In genomic region chr2:234459401-234460009, GRCh38 we compare ENCODE assay signal across 14 cellular contexts. TPM values are rescaled to one million over a fixed set of nuclear protein-coding genes. Genes with fewer than 3 reads are reported as not detected.
DNase-seq lines count a peak whose midpoint lies in the region; ATAC-seq and TF ChIP-seq lines count a peak whose summit lies in the region.
"Had no signal": no experiment of that assay in that cellular context is flagged by ENCODE, and none has a peak within 500 bp of the region (broad histone marks: within the 10 kb centered on the region; RNA-seq: fewer than 3 reads in every experiment).

No MANE protein-coding gene starts in this region.

- no peak for ATAC-seq in stimulated activated effector memory CD8-positive, alpha-beta T cell treated with anti-CD3 and anti-CD28 coated beads, Interleukin-12 subunit alpha, Interleukin-12 subunit beta, amount 100 ng/mL, for 72 hours
- ATAC-seq in GM21576 (IDR thresholded peaks at IDR 0.05; ENCODE audit: unreplicated experiment) = no peak

- no peak for DNase-seq in activated naive CD4-positive, alpha-beta T cell treated with anti-CD3 and anti-CD28 coated beads for 36 hours
- no peak for DNase-seq in activated naive CD4-positive, alpha-beta T cell treated with anti-CD3 and anti-CD28 coated beads, Interleukin-2, amount 50 U/mL, for 16 hours
- no peak for DNase-seq in activated T-helper 1 cell treated with anti-CD3 and anti-CD28 coated beads, Interleukin-12 subunit alpha, Interleukin-12 subunit beta, Interleukin-2, Interleukin-4 antibody, amounts not matched to agents 30 ng/mL and 10 ng/mL and 1 ng/mL, durations not matched to agents 14 hours and 24 hours and 36 hours (ENCODE audit: low spot score)
- no peak for DNase-seq in stimulated activated effector memory CD8-positive, alpha-beta T cell treated with anti-CD3 and anti-CD28 coated beads, Interleukin-12 subunit alpha, Interleukin-12 subunit beta, amount 100 ng/mL, for 72 hours (ENCODE audit: low spot score in 2 of 2)
- no peak for DNase-seq in WERI-Rb-1
- no peak for DNase-seq in NCI-H1092 treated with DMSO at 0.1 percent for 48 hours (lab: John Stamatoyannopoulos, UW)
- DNase-seq: DMS53; heart left ventricle; midbrain; MM.1S; NCI-H2171; stimulated activated CD4-positive, alpha-beta T cell treated with anti-CD3 and anti-CD28 coated beads, Interleukin-4, amount 100 ng/mL, for 24 hours had no signal

- H3K4me1 ChIP-seq in Loucy (ENCODE audit: insufficient read depth, low read length, poor library complexity, severe bottlenecking) = peaks cover 15% of the 10 kb centered on the region

- CTCF ChIA-PET in activated naive CD4-positive, alpha-beta T cell treated with anti-CD3 and anti-CD28 coated beads for 36 hours (lab: Charles Lee) = interaction anchor here (0.5 to 1.3 kb wide), 3 partner anchors 21 to 125 kb away, joined by 3 to 4 read pairs (median 3); no protein-coding TSS in a partner anchor

- H3K4me1 Mint-ChIP-seq in activated naive CD4-positive, alpha-beta T cell treated with anti-CD3 and anti-CD28 coated beads for 36 hours (ENCODE audit: low read depth) = peaks cover 71% of the 10 kb centered on the region
- H3K4me1 Mint-ChIP-seq in activated T-helper 1 cell treated with anti-CD3 and anti-CD28 coated beads, Interleukin-12 subunit alpha, Interleukin-12 subunit beta, Interleukin-2, Interleukin-4 antibody, amounts not matched to agents 30 ng/mL and 10 ng/mL and 1 ng/mL, durations not matched to agents 14 hours and 24 hours and 36 hours (ENCODE audit: low read depth) = peaks cover 84% of the 10 kb centered on the region
- peaks cover 83% of the 10 kb centered on the region for H3K4me1 Mint-ChIP-seq in stimulated activated effector memory CD8-positive, alpha-beta T cell treated with anti-CD3 and anti-CD28 coated beads, Interleukin-12 subunit alpha, Interleukin-12 subunit beta, amount 100 ng/mL, for 72 hours

- no peaks in the 10 kb centered on the region for H3K27me3 Mint-ChIP-seq in activated naive CD4-positive, alpha-beta T cell treated with anti-CD3 and anti-CD28 coated beads for 36 hours (ENCODE audit: low read depth)
- H3K27me3 Mint-ChIP-seq in activated T-helper 1 cell treated with anti-CD3 and anti-CD28 coated beads, Interleukin-12 subunit alpha, Interleukin-12 subunit beta, Interleukin-2, Interleukin-4 antibody, amounts not matched to agents 30 ng/mL and 10 ng/mL and 1 ng/mL, durations not matched to agents 14 hours and 24 hours and 36 hours (ENCODE audit: insufficient read depth) = no peaks in the 10 kb centered on the region

- H4K20me1 ChIP-seq in Loucy (ENCODE audit: insufficient read depth, low read length, poor library complexity, severe bottlenecking) = no peaks in the 10 kb centered on the region

- H3K9me2 ChIP-seq in Loucy (replicated peaks; ENCODE audit: low read depth, low read length) = no peaks in the 10 kb centered on the region

- TF ChIP-seq CTCF in Loucy (conservative IDR thresholded peaks at IDR 0.05; ENCODE audit: low read length) (no peak), WERI-Rb-1 (IDR thresholded peaks at IDR 0.05; ENCODE audit: low read depth, low read length) (no peak)

- H3K9me3 ChIP-seq in Loucy (ENCODE audit: insufficient read depth, low read depth, low read length) (no peaks in the 10 kb centered on the region), WERI-Rb-1 (ENCODE audit: severe bottlenecking) (no peaks in the 10 kb centered on the region)

- peaks cover 8% of the 10 kb centered on the region for H3K9me3 Mint-ChIP-seq in activated naive CD4-positive, alpha-beta T cell treated with anti-CD3 and anti-CD28 coated beads for 36 hours
- peaks cover 16% of the 10 kb centered on the region for H3K9me3 Mint-ChIP-seq in activated T-helper 1 cell treated with anti-CD3 and anti-CD28 coated beads, Interleukin-12 subunit alpha, Interleukin-12 subunit beta, Interleukin-2, Interleukin-4 antibody, amounts not matched to agents 30 ng/mL and 10 ng/mL and 1 ng/mL, durations not matched to agents 14 hours and 24 hours and 36 hours
- peaks cover 3% of the 10 kb centered on the region for H3K9me3 Mint-ChIP-seq in stimulated activated effector memory CD8-positive, alpha-beta T cell treated with anti-CD3 and anti-CD28 coated beads, Interleukin-12 subunit alpha, Interleukin-12 subunit beta, amount 100 ng/mL, for 72 hours

- no peaks in the 10 kb centered on the region for H3K79me2 ChIP-seq in Loucy (ENCODE audit: insufficient read depth, low read length)

- H3K36me3 Mint-ChIP-seq in activated naive CD4-positive, alpha-beta T cell treated with anti-CD3 and anti-CD28 coated beads for 36 hours (ENCODE audit: low read depth) = peaks cover 3% of the 10 kb centered on the region
- H3K36me3 Mint-ChIP-seq in activated T-helper 1 cell treated with anti-CD3 and anti-CD28 coated beads, Interleukin-12 subunit alpha, Interleukin-12 subunit beta, Interleukin-2, Interleukin-4 antibody, amounts not matched to agents 30 ng/mL and 10 ng/mL and 1 ng/mL, durations not matched to agents 14 hours and 24 hours and 36 hours (ENCODE audit: low read depth) = peaks cover 25% of the 10 kb centered on the region
- H3K36me3 Mint-ChIP-seq in stimulated activated effector memory CD8-positive, alpha-beta T cell treated with anti-CD3 and anti-CD28 coated beads, Interleukin-12 subunit alpha, Interleukin-12 subunit beta, amount 100 ng/mL, for 72 hours = no peaks in the 10 kb centered on the region

- H3K4me3 Mint-ChIP-seq in activated naive CD4-positive, alpha-beta T cell treated with anti-CD3 and anti-CD28 coated beads for 36 hours = peak overlapping the region; percentile 14
- peak overlapping the region; percentile 49 for H3K4me3 Mint-ChIP-seq in activated T-helper 1 cell treated with anti-CD3 and anti-CD28 coated beads, Interleukin-12 subunit alpha, Interleukin-12 subunit beta, Interleukin-2, Interleukin-4 antibody, amounts not matched to agents 30 ng/mL and 10 ng/mL and 1 ng/mL, durations not matched to agents 14 hours and 24 hours and 36 hours
- H3K4me3 Mint-ChIP-seq in stimulated activated effector memory CD8-positive, alpha-beta T cell treated with anti-CD3 and anti-CD28 coated beads, Interleukin-12 subunit alpha, Interleukin-12 subunit beta, amount 100 ng/mL, for 72 hours = peak overlapping the region; percentile 60

- H3K27ac ChIP-seq in WERI-Rb-1 = no peak overlapping the region

- no peaks in the 10 kb centered on the region for H3K36me3 ChIP-seq in Loucy (ENCODE audit: insufficient read depth, low read length)
- no peaks in the 10 kb centered on the region for H3K36me3 ChIP-seq in WERI-Rb-1
- H3K36me3 ChIP-seq: heart left ventricle had no signal

- H3F3A ChIP-seq in Loucy (ENCODE audit: low read depth) = no peaks in the 10 kb centered on the region

- H2AFZ ChIP-seq in Loucy (ENCODE audit: low read length) = peak overlapping the region; percentile 1; the same call in 1 of the 2 replicates

- no peak overlapping the region for H3K9ac ChIP-seq in Loucy (ENCODE audit: low read depth, low read length, poor library complexity, severe bottlenecking)

- intact Hi-C loops in activated naive CD4-positive, alpha-beta T cell treated with anti-CD3 and anti-CD28 coated beads for 36 hours (cut with micrococcal nuclease) = no loop called here
- intact Hi-C loops in activated T-helper 1 cell treated with anti-CD3 and anti-CD28 coated beads, Interleukin-12 subunit alpha, Interleukin-12 subunit beta, Interleukin-2, Interleukin-4 antibody, amounts not matched to agents 30 ng/mL and 10 ng/mL and 1 ng/mL, durations not matched to agents 14 hours and 24 hours and 36 hours (cut with micrococcal nuclease) = no loop called here

- peak overlapping the region; percentile 10 for H3K4me2 ChIP-seq in Loucy (ENCODE audit: low read depth, low read length, poor library complexity, severe bottlenecking)

- H3K27ac Mint-ChIP-seq in activated naive CD4-positive, alpha-beta T cell treated with anti-CD3 and anti-CD28 coated beads for 36 hours = no peak overlapping the region
- peak overlapping the region; percentile 80 for H3K27ac Mint-ChIP-seq in activated T-helper 1 cell treated with anti-CD3 and anti-CD28 coated beads, Interleukin-12 subunit alpha, Interleukin-12 subunit beta, Interleukin-2, Interleukin-4 antibody, amounts not matched to agents 30 ng/mL and 10 ng/mL and 1 ng/mL, durations not matched to agents 14 hours and 24 hours and 36 hours
- peak overlapping the region; percentile 88 for H3K27ac Mint-ChIP-seq in stimulated activated effector memory CD8-positive, alpha-beta T cell treated with anti-CD3 and anti-CD28 coated beads, Interleukin-12 subunit alpha, Interleukin-12 subunit beta, amount 100 ng/mL, for 72 hours

- no peaks in the 10 kb centered on the region for H3K27me3 ChIP-seq in Loucy (ENCODE audit: insufficient read depth, low read length, poor library complexity, severe bottlenecking)
- H3K27me3 ChIP-seq in WERI-Rb-1 (ENCODE audit: insufficient read depth, low read depth, severe bottlenecking) = no peaks in the 10 kb centered on the region

- H3K4me3 ChIP-seq in Loucy (ENCODE audit: low read length, poor library complexity, severe bottlenecking) (no peak overlapping the region), WERI-Rb-1 (ENCODE audit: low read depth, low read length) (no peak overlapping the region)
- H3K4me3 ChIP-seq: heart left ventricle had no signal

RNA-seq across cellular contexts. Expression of gene ARL4C, which starts 37.4 kb away (rescaled TPM):
- 10 to 100 TPM; 24.2 to 24.9 TPM for total RNA-seq in activated naive CD4-positive, alpha-beta T cell treated with anti-CD3 and anti-CD28 coated beads for 36 hours
- 66.3 and 68.5 TPM in 2 replicates for total RNA-seq in activated T-helper 1 cell treated with anti-CD3 and anti-CD28 coated beads, Interleukin-12 subunit alpha, Interleukin-12 subunit beta, Interleukin-2, Interleukin-4 antibody, amounts not matched to agents 30 ng/mL and 10 ng/mL and 1 ng/mL, durations not matched to agents 14 hours and 24 hours and 36 hours
